8 cellular contexts compared by ENCODE assay signal in genomic region chr6:34414999-34415858, GRCh38.
DNase-seq lines count a peak whose midpoint lies in the region; ATAC-seq and TF ChIP-seq lines count a peak whose summit lies in the region.

No MANE protein-coding gene starts in this region.

- TF ChIP-seq CTCF in GM12872 (IDR thresholded peaks at IDR 0.05; ENCODE audit: insufficient read depth, low read depth, low read length) (peak; percentile 59), fibroblast of mammary gland (conservative IDR thresholded peaks at IDR 0.05; ENCODE audit: control insufficient read depth, insufficient read depth, low read depth, low read length) (peak; percentile 60), nephron progenitor cell (IDR thresholded peaks at IDR 0.05) (peak; percentile 21)

- H3K27me3 Mint-ChIP-seq in activated T-cell treated with anti-CD3 and anti-CD28 coated beads, Interleukin-2, amount 50 U/mL, for 24 hours: no peaks in the 10 kb centered on the region
- H3K27me3 Mint-ChIP-seq in nephron progenitor cell (ENCODE audit: low read depth, poor library complexity): no peaks in the 10 kb centered on the region

- peaks cover 34% of the 10 kb centered on the region for H3K4me1 Mint-ChIP-seq in activated T-cell treated with anti-CD3 and anti-CD28 coated beads, Interleukin-2, amount 50 U/mL, for 24 hours (ENCODE audit: low read depth)
- H3K4me1 Mint-ChIP-seq in nephron progenitor cell: no peaks in the 10 kb centered on the region

- peaks cover 83% of the 10 kb centered on the region for H3K36me3 Mint-ChIP-seq in activated T-cell treated with anti-CD3 and anti-CD28 coated beads, Interleukin-2, amount 50 U/mL, for 24 hours (ENCODE audit: low read depth)
- H3K36me3 Mint-ChIP-seq in nephron progenitor cell (ENCODE audit: low read depth): peaks cover 71% of the 10 kb centered on the region

- H3K9me3 Mint-ChIP-seq in activated T-cell treated with anti-CD3 and anti-CD28 coated beads, Interleukin-2, amount 50 U/mL, for 24 hours: no peaks in the 10 kb centered on the region
- H3K9me3 Mint-ChIP-seq in nephron progenitor cell: no peaks in the 10 kb centered on the region

- no peak for ATAC-seq in GM19397 (IDR thresholded peaks at IDR 0.05; ENCODE audit: unreplicated experiment)

- H3K4me3 Mint-ChIP-seq in activated T-cell treated with anti-CD3 and anti-CD28 coated beads, Interleukin-2, amount 50 U/mL, for 24 hours: no peak overlapping the region
- no peak overlapping the region for H3K4me3 Mint-ChIP-seq in nephron progenitor cell

- peak; percentile 80 for DNase-seq in AG08395 (ENCODE audit: low spot score)
- peak; percentile 27 for DNase-seq in NCI-H748 treated with DMSO at 0.1 percent for 48 hours (lab: John Stamatoyannopoulos, UW)
- no peak for DNase-seq in activated T-cell treated with anti-CD3 and anti-CD28 coated beads, Interleukin-2, amount 50 U/mL, for 24 hours
- DNase-seq in fibroblast of mammary gland (ENCODE audit: low read depth): peak; percentile 86
- no peak for DNase-seq in nephron progenitor cell
- DNase-seq in D341Med (ENCODE audit: low spot score): no peak

- H3K4me3 ChIP-seq in fibroblast of mammary gland (ENCODE audit: control insufficient read depth, low read depth, low read length): no peak overlapping the region

- peak overlapping the region; percentile 79 for H3K27ac Mint-ChIP-seq in activated T-cell treated with anti-CD3 and anti-CD28 coated beads, Interleukin-2, amount 50 U/mL, for 24 hours
- H3K27ac Mint-ChIP-seq in nephron progenitor cell: peak overlapping the region; percentile 47

Comparison
In these comparisons a context has a peak if more than half of its experiments do, and no peak if none do; other contexts are left out.
1. DNase-seq: peak in AG08395 (single experiment), NCI-H748 treated with DMSO at 0.1 percent for 48 hours (single experiment) and fibroblast of mammary gland (single experiment); none in activated T-cell treated with anti-CD3 and anti-CD28 coated beads, Interleukin-2, amount 50 U/mL, for 24 hours (single experiment), nephron progenitor cell (single experiment) and D341Med (single experiment).
2. Peak in every context shown above with its lines, with median percentiles within 50 percentile points of each other: CTCF ChIP-seq.